Comparison of ENCODE assay signal across 16 cellular contexts in genomic region chr1:172381981-172382380, GRCh38. TPM values are rescaled to one million over a fixed set of nuclear protein-coding genes. Genes with fewer than 3 reads are reported as not detected.
DNase-seq lines count a peak whose midpoint lies in the region; ATAC-seq and TF ChIP-seq lines count a peak whose summit lies in the region.
"Had no signal": no experiment of that assay in that cellular context is flagged by ENCODE, and none has a peak within 500 bp of the region (broad histone marks: within the 10 kb centered on the region; RNA-seq: fewer than 3 reads in every experiment).

No MANE protein-coding gene starts in this region.

- no peaks in the 10 kb centered on the region for H3K27me3 ChIP-seq in smooth muscle cell (ENCODE audit: low read depth)
- H3K27me3 ChIP-seq: adrenal gland, SJSA1 had no signal

- intact Hi-C loops in activated CD4-positive, alpha-beta T cell treated with anti-CD3 and anti-CD28 coated beads, Interleukin-2, amount 10 ng/mL, durations not matched to agents 24 days and 14 days (cut with micrococcal nuclease), result loop anchor here (1.0 to 2.0 kb wide), 3 partner anchors 12 to 43 kb away; no protein-coding TSS in a partner anchor
- intact Hi-C loops in left colon (cut with DNase I, micrococcal nuclease), result no loop called here

- no peak for TF ChIP-seq CTCF in smooth muscle cell (IDR thresholded peaks at IDR 0.05; ENCODE audit: borderline replicate concordance, insufficient read depth, poor library complexity, severe bottlenecking)

- WGBS in smooth muscle cell (ENCODE audit: low lambda C conversion rate), result 14% methylated on average over 1 of the region's 1 CpG

- H3K27ac ChIP-seq in smooth muscle cell (ENCODE audit: low read depth), result peak overlapping the region; percentile 99
- H3K27ac ChIP-seq: A549, adrenal gland, SJSA1 had no signal

- ATAC-seq in T-cell (replicated peaks in 1 of 4) (no peak), left colon (peak; percentile 89), GM21717 (IDR thresholded peaks at IDR 0.05; ENCODE audit: unreplicated experiment) (no peak)
- ATAC-seq: A549 had no signal

- no peak for DNase-seq in activated CD4-positive, alpha-beta T cell treated with anti-CD3 and anti-CD28 coated beads, Interleukin-2, amount 10 ng/mL, durations not matched to agents 24 days and 14 days
- DNase-seq in activated CD4-positive, alpha-beta T cell treated with anti-CD3 and anti-CD28 coated beads for 4 hours, result no peak
- no peak for DNase-seq in T-cell
- DNase-seq in left colon, result no peak
- no peak for DNase-seq in smooth muscle cell (lab: John Stamatoyannopoulos, UW; ENCODE audit: unreplicated experiment)
- DNase-seq in NCI-H2081 (lab: John Stamatoyannopoulos, UW), result no peak
- DNase-seq in medulla oblongata (ENCODE audit: extremely low spot score), result no peak
- DNase-seq: adrenal gland, GF-D8, Kasumi-1, NCI-H146 had no signal

- peaks cover 32% of the 10 kb centered on the region for H3F3A ChIP-seq in smooth muscle cell (ENCODE audit: low read depth)

- H2AFZ ChIP-seq in smooth muscle cell (ENCODE audit: low read depth), result peak overlapping the region; percentile 18

- H3K9ac ChIP-seq in smooth muscle cell (ENCODE audit: low read depth), result peak overlapping the region; percentile 89

- no peak overlapping the region for H3K4me3 Mint-ChIP-seq in activated CD4-positive, alpha-beta T cell treated with anti-CD3 and anti-CD28 coated beads, Interleukin-2, amount 10 ng/mL, durations not matched to agents 24 days and 14 days
- peak overlapping the region in 1 of 3 donors; percentile 28 for H3K4me3 Mint-ChIP-seq in T-cell

- H3K4me1 ChIP-seq in smooth muscle cell (ENCODE audit: low read depth), result peaks cover 31% of the 10 kb centered on the region

- no peaks in the 10 kb centered on the region for H4K20me1 ChIP-seq in smooth muscle cell (ENCODE audit: low read depth)

- H3K79me2 ChIP-seq in smooth muscle cell (ENCODE audit: low read depth), result no peaks in the 10 kb centered on the region

- no peaks in the 10 kb centered on the region for H3K36me3 ChIP-seq in smooth muscle cell (ENCODE audit: low read depth)
- H3K36me3 ChIP-seq: adrenal gland, SJSA1 had no signal

- CTCF ChIA-PET in T-cell (lab: Charles Lee), result interaction anchor here (0.5 to 2.4 kb wide), 3 partner anchors 17 to 256 kb away, joined by 3 to 30 read pairs (median 3); no protein-coding TSS in a partner anchor

- H3K9me3 ChIP-seq in smooth muscle cell (replicated peaks; ENCODE audit: low read depth), result no peaks in the 10 kb centered on the region
- H3K9me3 ChIP-seq: A549, adrenal gland, SJSA1 had no signal

- peak overlapping the region; percentile 4 for H3K27ac Mint-ChIP-seq in activated CD4-positive, alpha-beta T cell treated with anti-CD3 and anti-CD28 coated beads, Interleukin-2, amount 10 ng/mL, durations not matched to agents 24 days and 14 days
- H3K27ac Mint-ChIP-seq in T-cell, result peak overlapping the region; percentile 77 to 85

- H3K4me3 ChIP-seq in smooth muscle cell, result peak overlapping the region; percentile 8
- H3K4me3 ChIP-seq: A549, adrenal gland, SJSA1 had no signal

- peak overlapping the region; percentile 72 for H3K4me2 ChIP-seq in smooth muscle cell
- H3K4me2 ChIP-seq: A549 had no signal

- H3K36me3 Mint-ChIP-seq in activated CD4-positive, alpha-beta T cell treated with anti-CD3 and anti-CD28 coated beads, Interleukin-2, amount 10 ng/mL, durations not matched to agents 24 days and 14 days (ENCODE audit: low read depth), result peaks cover 3% of the 10 kb centered on the region
- no peaks in the 10 kb centered on the region for H3K36me3 Mint-ChIP-seq in T-cell

- peaks cover 7% of the 10 kb centered on the region for H3K9me3 Mint-ChIP-seq in activated CD4-positive, alpha-beta T cell treated with anti-CD3 and anti-CD28 coated beads, Interleukin-2, amount 10 ng/mL, durations not matched to agents 24 days and 14 days
- H3K9me3 Mint-ChIP-seq in T-cell, result no peaks in the 10 kb centered on the region

- peaks cover 17% of the 10 kb centered on the region for H3K4me1 Mint-ChIP-seq in activated CD4-positive, alpha-beta T cell treated with anti-CD3 and anti-CD28 coated beads, Interleukin-2, amount 10 ng/mL, durations not matched to agents 24 days and 14 days
- peaks cover 23 to 40% (median 26%) of the 10 kb centered on the region in 3 donors for H3K4me1 Mint-ChIP-seq in T-cell

- H3K27me3 Mint-ChIP-seq in activated CD4-positive, alpha-beta T cell treated with anti-CD3 and anti-CD28 coated beads, Interleukin-2, amount 10 ng/mL, durations not matched to agents 24 days and 14 days, result no peaks in the 10 kb centered on the region
- no peaks in the 10 kb centered on the region for H3K27me3 Mint-ChIP-seq in T-cell

- POLR2A ChIA-PET in T-cell (lab: Charles Lee), result interaction anchor here in 1 of 2 donors (0.6 kb wide), 1 partner anchor 11 kb away, joined by 3 read pairs; no protein-coding TSS in a partner anchor

RNA-seq across cellular contexts. Expression of gene C1orf105, which starts 38.5 kb away (rescaled TPM):
- total RNA-seq in activated CD4-positive, alpha-beta T cell treated with anti-CD3 and anti-CD28 coated beads, Interleukin-2, amount 10 ng/mL, durations not matched to agents 24 days and 14 days, result not detected in 2 replicates
- total RNA-seq in T-cell, result not detected
- total RNA-seq in left colon, result not detected
- total RNA-seq in smooth muscle cell, result not detected in 2 replicates
- 0.24 TPM in 1 of 2 replicates, not detected in the other for polyA plus RNA-seq in smooth muscle cell
- total RNA-seq: pulmonary artery endothelial cell, SJSA1, subcutaneous adipose tissue had no signal
